Comparison of ENCODE assay signal across 8 cellular contexts in the genomic region with DNA sequence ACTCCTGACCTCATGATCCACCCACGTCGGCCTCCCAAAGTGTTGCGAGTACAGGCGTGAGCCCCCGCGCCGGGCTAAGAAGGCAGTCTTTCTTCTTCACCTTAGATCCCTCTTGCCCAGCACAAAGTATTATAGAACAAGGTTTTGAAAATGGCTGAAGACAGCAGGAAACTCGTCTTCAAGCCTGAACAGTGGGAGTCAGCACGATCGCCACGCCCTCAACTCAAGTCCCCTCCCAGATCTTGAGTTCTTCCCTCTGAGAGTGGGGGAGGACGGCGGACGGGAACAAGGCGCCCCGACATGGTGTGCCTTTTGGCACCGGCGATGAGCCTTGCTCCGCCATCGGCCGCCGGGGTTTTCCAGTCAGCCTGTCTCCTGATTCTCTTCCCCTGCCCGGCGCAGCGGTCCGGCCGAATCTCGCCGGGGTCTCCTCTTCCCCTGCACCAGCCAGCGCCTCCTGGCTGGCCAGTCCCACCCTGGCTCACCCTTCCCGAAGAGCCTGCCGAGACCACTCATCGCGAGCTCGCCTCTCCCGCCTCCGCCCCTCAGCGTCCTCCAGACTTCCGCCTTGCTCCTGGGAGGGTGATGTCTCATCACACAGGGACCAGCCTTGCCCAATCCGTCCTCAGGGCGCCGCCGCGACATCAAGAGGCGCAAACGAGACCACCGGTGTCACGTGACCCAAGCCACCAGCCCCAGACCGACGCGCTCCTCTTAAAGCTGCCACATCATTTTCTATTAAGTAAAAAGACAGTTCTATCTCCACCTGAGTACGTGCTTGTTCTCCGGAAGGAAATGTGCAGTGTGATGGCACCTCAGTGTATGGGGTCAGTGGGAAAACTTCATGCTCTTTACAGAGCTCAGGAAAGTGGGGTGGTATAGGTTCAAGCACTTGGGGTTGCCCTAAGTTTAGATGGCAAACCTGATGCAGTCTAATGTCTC. TPM values are rescaled to one million over a fixed set of nuclear protein-coding genes. Genes with fewer than 3 reads are reported as not detected.
DNase-seq lines count a peak whose midpoint lies in the region; TF ChIP-seq lines count a peak whose summit lies in the region.

A gene with protein sequence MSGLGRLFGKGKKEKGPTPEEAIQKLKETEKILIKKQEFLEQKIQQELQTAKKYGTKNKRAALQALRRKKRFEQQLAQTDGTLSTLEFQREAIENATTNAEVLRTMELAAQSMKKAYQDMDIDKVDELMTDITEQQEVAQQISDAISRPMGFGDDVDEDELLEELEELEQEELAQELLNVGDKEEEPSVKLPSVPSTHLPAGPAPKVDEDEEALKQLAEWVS (minus strand): TSS at position 565 of the 942 bp plus-strand sequence. CDS start 49 bp downstream, at position 516.

- in situ Hi-C loops in SK-MEL-5 (cut with HindIII; ENCODE audit: low pct_unique_long_range_greater_than_20kb, low sequenced_read_pairs): no loop called here

- POLR2A ChIA-PET in HEK293T (lab: Yijun Ruan, JAX): interaction anchor here (0.7 to 3.0 kb wide), 28 partner anchors 10 to 229 kb away, joined by 3 to 33 read pairs (median 4); a partner anchor contains a TSS

- H3K27ac ChIP-seq in subcutaneous abdominal adipose tissue (ENCODE audit: low read depth, low read length): peak within 1 kb of the TSS; percentile 89

- CTCF ChIA-PET in HEK293T (lab: Yijun Ruan, JAX): interaction anchor here (0.8 to 1.0 kb wide), 4 partner anchors 24 to 121 kb away, joined by 3 to 5 read pairs (median 4); a partner anchor contains a TSS

- H3K36me3 ChIP-seq in neuron (ENCODE audit: insufficient read depth, low read length) (peaks cover 35% of the 10 kb centered on the region), subcutaneous abdominal adipose tissue (ENCODE audit: control insufficient read depth in 5 of 5, insufficient read depth in 5 of 5, low read length in 5 of 5) (peaks cover 11 to 43% (median 29%) of the 10 kb centered on the region in 5 donors)

- H3K27me3 ChIP-seq in neuron (ENCODE audit: insufficient read depth, low read length): no peaks in the 10 kb centered on the region
- no peaks in the 10 kb centered on the region for H3K27me3 ChIP-seq in subcutaneous abdominal adipose tissue (ENCODE audit: control insufficient read depth in 5 of 5, insufficient read depth in 4 of 5, low read length in 5 of 5)

- H3K4me1 ChIP-seq in neuron (ENCODE audit: insufficient read depth, low read length) (peaks cover 20% of the 10 kb centered on the region), subcutaneous abdominal adipose tissue (ENCODE audit: control insufficient read depth in 5 of 5, insufficient read depth in 5 of 5, low read length in 5 of 5) (peaks cover 0 to 34% (median 24%) of the 10 kb centered on the region in 5 donors)

- H3K9ac ChIP-seq in subcutaneous abdominal adipose tissue (ENCODE audit: low read length in 5 of 5): peak within 1 kb of the TSS; percentile 76 to 97 (median 91)

- peak; percentile 94 for DNase-seq in GF-D8 (lab: John Stamatoyannopoulos, UW)
- peak; percentile 96 for DNase-seq in HEK293T (ENCODE audit: extremely low spot score)
- DNase-seq in MV-4-11 (lab: John Stamatoyannopoulos, UW): peak; percentile 98
- DNase-seq in SK-MEL-5 (ENCODE audit: low read depth, low spot score): peak; percentile 98
- peak; percentile 97 for DNase-seq in activated naive CD4-positive, alpha-beta T cell treated with Interleukin-2 at 50 U/mL for 16 hours
- peak; percentile 97 for DNase-seq in foreskin melanocyte

- peak within 1 kb of the TSS; percentile 21 for H2AFZ ChIP-seq in neuron (ENCODE audit: low read depth, low read length)

- peak within 1 kb of the TSS; percentile 78 for H3K4me3 ChIP-seq in neuron (ENCODE audit: low read length)
- H3K4me3 ChIP-seq in subcutaneous abdominal adipose tissue (ENCODE audit: low read depth in 1 of 5, low read length in 5 of 5): peak within 1 kb of the TSS; percentile 60 to 92 (median 82)

- no peaks in the 10 kb centered on the region for H3K9me3 ChIP-seq in neuron (ENCODE audit: low read length)
- no peaks in the 10 kb centered on the region for H3K9me3 ChIP-seq in subcutaneous abdominal adipose tissue (ENCODE audit: control insufficient read depth in 5 of 5, low read length in 5 of 5)

TF ChIP-seq in HEK293T, 16 proteins besides CTCF, POLR2A, EP300 and RAD21:
- TF ChIP-seq SUZ12 (IDR thresholded peaks at IDR 0.05) (no peak), TARDBP (IDR thresholded peaks at IDR 0.05) (no peak), L3MBTL2 (conservative IDR thresholded peaks at IDR 0.05) (peak; percentile 49), ELF4 (IDR thresholded peaks at IDR 0.05) (peak; percentile 88), LEF1 (IDR thresholded peaks at IDR 0.05; ENCODE audit: borderline replicate concordance) (no peak), NFRKB (IDR thresholded peaks at IDR 0.05) (peak; percentile 35; the same call in 1 of the 2 replicates)
- TF ChIP-seq, protein P1, sequence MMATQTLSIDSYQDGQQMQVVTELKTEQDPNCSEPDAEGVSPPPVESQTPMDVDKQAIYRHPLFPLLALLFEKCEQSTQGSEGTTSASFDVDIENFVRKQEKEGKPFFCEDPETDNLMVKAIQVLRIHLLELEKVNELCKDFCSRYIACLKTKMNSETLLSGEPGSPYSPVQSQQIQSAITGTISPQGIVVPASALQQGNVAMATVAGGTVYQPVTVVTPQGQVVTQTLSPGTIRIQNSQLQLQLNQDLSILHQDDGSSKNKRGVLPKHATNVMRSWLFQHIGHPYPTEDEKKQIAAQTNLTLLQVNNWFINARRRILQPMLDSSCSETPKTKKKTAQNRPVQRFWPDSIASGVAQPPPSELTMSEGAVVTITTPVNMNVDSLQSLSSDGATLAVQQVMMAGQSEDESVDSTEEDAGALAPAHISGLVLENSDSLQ (IDR thresholded peaks at IDR 0.05): peak; percentile 68; the same call in 1 of the 2 replicates

RNA-seq across cellular contexts. Expression of the gene that starts here (rescaled TPM):
- total RNA-seq in SK-MEL-5 (2014; rRNA removed; shearing (Covaris generic)): 42.2 and 44.2 TPM in 2 replicates
- 41.3 and 50.8 TPM in 2 replicates for polyA plus RNA-seq in SK-MEL-5 (2015; cell fraction: cytosol; rRNA removed)
- polyA plus RNA-seq in SK-MEL-5 (2015; cell fraction: nucleus; rRNA removed): 15.8 and 42.2 TPM in 2 replicates

Comparison
In these comparisons a context has a peak if more than half of its experiments do, and no peak if none do; other contexts are left out.
1. Peak in every context shown above with its lines: DNase-seq, H3K4me3 ChIP-seq and H3K27ac ChIP-seq.